In genomic region chr13:43123856-43124255, GRCh38 we compare ENCODE assay signal across 25 cellular contexts.
"Had no signal": no experiment of that assay in that cellular context is flagged by ENCODE, and none has a peak within 500 bp of the region (broad histone marks: within the 10 kb centered on the region; RNA-seq: fewer than 3 reads in every experiment).

No MANE protein-coding gene starts in this region.

- H3K9me3 ChIP-seq: neutrophil, ovary, psoas muscle, right lobe of liver, sigmoid colon, stomach, thoracic aorta, thyroid gland, tibial nerve, upper lobe of left lung, vagina had no signal

- H3K27me3 ChIP-seq: neural progenitor cell, ovary, right lobe of liver, sigmoid colon, thyroid gland, upper lobe of left lung, vagina had no signal

- H3K27ac ChIP-seq: neural progenitor cell, neutrophil, ovary, parathyroid adenoma, psoas muscle, right lobe of liver, sigmoid colon, stomach, thoracic aorta, thyroid gland, tibial nerve, upper lobe of left lung, vagina had no signal

- DNase-seq: natural killer cell; nucleus accumbens; ovary; psoas muscle; right cardiac atrium; right lobe of liver; sigmoid colon; small intestine; stimulated activated CD4-positive, alpha-beta T cell treated with anti-CD3 and anti-CD28 coated beads, Interleukin-15, amount 100 ng/mL, for 24 hours; stimulated activated CD4-positive, alpha-beta T cell treated with anti-CD3 and anti-CD28 coated beads, Interleukin-2, amount 100 ng/mL, for 24 hours; stimulated activated CD4-positive, alpha-beta T cell treated with anti-CD3 and anti-CD28 coated beads, Interleukin-2, amount 100 ng/mL, for 48 hours; stimulated activated CD4-positive, alpha-beta T cell treated with anti-CD3 and anti-CD28 coated beads, Interleukin-4, amount 100 ng/mL, for 24 hours; stimulated activated naive B cell treated with anti-CD40 and anti-IgM and Interleukin-4, amounts not matched to agents 10 μg/mL and 1 μg/mL and 100 μg/mL, for 72 hours; stimulated activated naive CD4-positive, alpha-beta T cell treated with Interleukin-2 at 50 U/mL for 16 hours; stomach; thyroid gland; trophoblast cell had no signal

- H3K9ac ChIP-seq: neural progenitor cell, parathyroid adenoma had no signal

- H3K79me2 ChIP-seq: parathyroid adenoma had no signal

- H3K4me2 ChIP-seq: neural progenitor cell had no signal

- H3K4me1 ChIP-seq: parathyroid adenoma, psoas muscle, right lobe of liver, thyroid gland, upper lobe of left lung had no signal

- H3K36me3 ChIP-seq: neural progenitor cell, neutrophil, ovary, right lobe of liver, sigmoid colon, stomach, thoracic aorta, thyroid gland, tibial nerve, upper lobe of left lung, vagina had no signal

- ATAC-seq: natural killer cell; psoas muscle; right cardiac atrium; right lobe of liver; stimulated activated effector memory CD8-positive, alpha-beta T cell treated with anti-CD3 and anti-CD28 coated beads, Interleukin-12 subunit alpha, Interleukin-12 subunit beta, amount 100 ng/mL, for 72 hours; stimulated activated naive B cell treated with anti-CD40 and anti-IgM and Interleukin-4, amounts not matched to agents 10 μg/mL and 1 μg/mL and 100 μg/mL, for 72 hours had no signal

- H3K4me3 ChIP-seq: neural progenitor cell, ovary, psoas muscle, right lobe of liver, sigmoid colon, stomach, thoracic aorta, thyroid gland, tibial nerve, upper lobe of left lung, vagina had no signal
